In genomic region chr3:50299638-50299928, GRCh38 we compare ENCODE assay signal across 1 cellular context.
TF ChIP-seq lines count a peak whose summit lies in the region.

No MANE protein-coding gene starts in this region.

TF ChIP-seq in GM12878, 131 proteins besides CTCF, POLR2A, EP300 and RAD21:
- TF ChIP-seq, protein P1, sequence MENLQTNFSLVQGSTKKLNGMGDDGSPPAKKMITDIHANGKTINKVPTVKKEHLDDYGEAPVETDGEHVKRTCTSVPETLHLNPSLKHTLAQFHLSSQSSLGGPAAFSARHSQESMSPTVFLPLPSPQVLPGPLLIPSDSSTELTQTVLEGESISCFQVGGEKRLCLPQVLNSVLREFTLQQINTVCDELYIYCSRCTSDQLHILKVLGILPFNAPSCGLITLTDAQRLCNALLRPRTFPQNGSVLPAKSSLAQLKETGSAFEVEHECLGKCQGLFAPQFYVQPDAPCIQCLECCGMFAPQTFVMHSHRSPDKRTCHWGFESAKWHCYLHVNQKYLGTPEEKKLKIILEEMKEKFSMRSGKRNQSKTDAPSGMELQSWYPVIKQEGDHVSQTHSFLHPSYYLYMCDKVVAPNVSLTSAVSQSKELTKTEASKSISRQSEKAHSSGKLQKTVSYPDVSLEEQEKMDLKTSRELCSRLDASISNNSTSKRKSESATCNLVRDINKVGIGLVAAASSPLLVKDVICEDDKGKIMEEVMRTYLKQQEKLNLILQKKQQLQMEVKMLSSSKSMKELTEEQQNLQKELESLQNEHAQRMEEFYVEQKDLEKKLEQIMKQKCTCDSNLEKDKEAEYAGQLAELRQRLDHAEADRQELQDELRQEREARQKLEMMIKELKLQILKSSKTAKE (IDR thresholded peaks at IDR 0.05; ENCODE audit: low read depth, poor library complexity, severe bottlenecking) = no peak
- 0 out of 2 replicates have a peak, but pooled peaks have one; percentile 6 for TF ChIP-seq SPI1 (IDR thresholded peaks at IDR 0.05; ENCODE audit: borderline replicate concordance, insufficient read depth, low read depth, low read length)
- TF ChIP-seq, protein P2, sequence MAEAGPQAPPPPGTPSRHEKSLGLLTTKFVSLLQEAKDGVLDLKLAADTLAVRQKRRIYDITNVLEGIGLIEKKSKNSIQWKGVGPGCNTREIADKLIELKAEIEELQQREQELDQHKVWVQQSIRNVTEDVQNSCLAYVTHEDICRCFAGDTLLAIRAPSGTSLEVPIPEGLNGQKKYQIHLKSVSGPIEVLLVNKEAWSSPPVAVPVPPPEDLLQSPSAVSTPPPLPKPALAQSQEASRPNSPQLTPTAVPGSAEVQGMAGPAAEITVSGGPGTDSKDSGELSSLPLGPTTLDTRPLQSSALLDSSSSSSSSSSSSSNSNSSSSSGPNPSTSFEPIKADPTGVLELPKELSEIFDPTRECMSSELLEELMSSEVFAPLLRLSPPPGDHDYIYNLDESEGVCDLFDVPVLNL (IDR thresholded peaks at IDR 0.05; ENCODE audit: low read depth, low read length) = no peak
- no peak for TF ChIP-seq RUNX3 (IDR thresholded peaks at IDR 0.05; ENCODE audit: low read length)
- TF ChIP-seq SIN3A (IDR thresholded peaks at IDR 0.05; ENCODE audit: low read depth, low read length) = 0 out of 2 replicates have a peak, but pooled peaks have one; percentile 19
- TF ChIP-seq, protein P3, sequence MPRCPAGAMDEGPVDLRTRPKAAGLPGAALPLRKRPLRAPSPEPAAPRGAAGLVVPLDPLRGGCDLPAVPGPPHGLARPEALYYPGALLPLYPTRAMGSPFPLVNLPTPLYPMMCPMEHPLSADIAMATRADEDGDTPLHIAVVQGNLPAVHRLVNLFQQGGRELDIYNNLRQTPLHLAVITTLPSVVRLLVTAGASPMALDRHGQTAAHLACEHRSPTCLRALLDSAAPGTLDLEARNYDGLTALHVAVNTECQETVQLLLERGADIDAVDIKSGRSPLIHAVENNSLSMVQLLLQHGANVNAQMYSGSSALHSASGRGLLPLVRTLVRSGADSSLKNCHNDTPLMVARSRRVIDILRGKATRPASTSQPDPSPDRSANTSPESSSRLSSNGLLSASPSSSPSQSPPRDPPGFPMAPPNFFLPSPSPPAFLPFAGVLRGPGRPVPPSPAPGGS (IDR thresholded peaks at IDR 0.05; ENCODE audit: borderline replicate concordance, insufficient read depth, low read depth, low read length, poor library complexity, severe bottlenecking) = no peak
- 0 out of 2 replicates have a peak, but pooled peaks have one; percentile 42 for TF ChIP-seq ATF7 (IDR thresholded peaks at IDR 0.05; ENCODE audit: low read depth)
- no peak for TF ChIP-seq SUZ12 (IDR thresholded peaks at IDR 0.05; ENCODE audit: unreplicated experiment)
- no peak for TF ChIP-seq NRF1 (conservative IDR thresholded peaks at IDR 0.05; ENCODE audit: low read depth, low read length)
- no peak for TF ChIP-seq SMARCA5 (IDR thresholded peaks at IDR 0.05)
- TF ChIP-seq, protein P4, sequence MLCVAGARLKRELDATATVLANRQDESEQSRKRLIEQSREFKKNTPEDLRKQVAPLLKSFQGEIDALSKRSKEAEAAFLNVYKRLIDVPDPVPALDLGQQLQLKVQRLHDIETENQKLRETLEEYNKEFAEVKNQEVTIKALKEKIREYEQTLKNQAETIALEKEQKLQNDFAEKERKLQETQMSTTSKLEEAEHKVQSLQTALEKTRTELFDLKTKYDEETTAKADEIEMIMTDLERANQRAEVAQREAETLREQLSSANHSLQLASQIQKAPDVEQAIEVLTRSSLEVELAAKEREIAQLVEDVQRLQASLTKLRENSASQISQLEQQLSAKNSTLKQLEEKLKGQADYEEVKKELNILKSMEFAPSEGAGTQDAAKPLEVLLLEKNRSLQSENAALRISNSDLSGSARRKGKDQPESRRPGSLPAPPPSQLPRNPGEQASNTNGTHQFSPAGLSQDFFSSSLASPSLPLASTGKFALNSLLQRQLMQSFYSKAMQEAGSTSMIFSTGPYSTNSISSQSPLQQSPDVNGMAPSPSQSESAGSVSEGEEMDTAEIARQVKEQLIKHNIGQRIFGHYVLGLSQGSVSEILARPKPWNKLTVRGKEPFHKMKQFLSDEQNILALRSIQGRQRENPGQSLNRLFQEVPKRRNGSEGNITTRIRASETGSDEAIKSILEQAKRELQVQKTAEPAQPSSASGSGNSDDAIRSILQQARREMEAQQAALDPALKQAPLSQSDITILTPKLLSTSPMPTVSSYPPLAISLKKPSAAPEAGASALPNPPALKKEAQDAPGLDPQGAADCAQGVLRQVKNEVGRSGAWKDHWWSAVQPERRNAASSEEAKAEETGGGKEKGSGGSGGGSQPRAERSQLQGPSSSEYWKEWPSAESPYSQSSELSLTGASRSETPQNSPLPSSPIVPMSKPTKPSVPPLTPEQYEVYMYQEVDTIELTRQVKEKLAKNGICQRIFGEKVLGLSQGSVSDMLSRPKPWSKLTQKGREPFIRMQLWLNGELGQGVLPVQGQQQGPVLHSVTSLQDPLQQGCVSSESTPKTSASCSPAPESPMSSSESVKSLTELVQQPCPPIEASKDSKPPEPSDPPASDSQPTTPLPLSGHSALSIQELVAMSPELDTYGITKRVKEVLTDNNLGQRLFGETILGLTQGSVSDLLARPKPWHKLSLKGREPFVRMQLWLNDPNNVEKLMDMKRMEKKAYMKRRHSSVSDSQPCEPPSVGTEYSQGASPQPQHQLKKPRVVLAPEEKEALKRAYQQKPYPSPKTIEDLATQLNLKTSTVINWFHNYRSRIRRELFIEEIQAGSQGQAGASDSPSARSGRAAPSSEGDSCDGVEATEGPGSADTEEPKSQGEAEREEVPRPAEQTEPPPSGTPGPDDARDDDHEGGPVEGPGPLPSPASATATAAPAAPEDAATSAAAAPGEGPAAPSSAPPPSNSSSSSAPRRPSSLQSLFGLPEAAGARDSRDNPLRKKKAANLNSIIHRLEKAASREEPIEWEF (IDR thresholded peaks at IDR 0.05; ENCODE audit: insufficient replicate concordance, low read depth, low read length) = no peak
- peak; percentile 78 for TF ChIP-seq PKNOX1 (IDR thresholded peaks at IDR 0.05)
- TF ChIP-seq RB1 (IDR thresholded peaks at IDR 0.05; ENCODE audit: borderline replicate concordance) = peak; percentile 27; the same call in 1 of the 2 replicates
- no peak for TF ChIP-seq POLR2AphosphoS2 (IDR thresholded peaks at IDR 0.05; ENCODE audit: low read depth, low read length)
